In the genomic region with DNA sequence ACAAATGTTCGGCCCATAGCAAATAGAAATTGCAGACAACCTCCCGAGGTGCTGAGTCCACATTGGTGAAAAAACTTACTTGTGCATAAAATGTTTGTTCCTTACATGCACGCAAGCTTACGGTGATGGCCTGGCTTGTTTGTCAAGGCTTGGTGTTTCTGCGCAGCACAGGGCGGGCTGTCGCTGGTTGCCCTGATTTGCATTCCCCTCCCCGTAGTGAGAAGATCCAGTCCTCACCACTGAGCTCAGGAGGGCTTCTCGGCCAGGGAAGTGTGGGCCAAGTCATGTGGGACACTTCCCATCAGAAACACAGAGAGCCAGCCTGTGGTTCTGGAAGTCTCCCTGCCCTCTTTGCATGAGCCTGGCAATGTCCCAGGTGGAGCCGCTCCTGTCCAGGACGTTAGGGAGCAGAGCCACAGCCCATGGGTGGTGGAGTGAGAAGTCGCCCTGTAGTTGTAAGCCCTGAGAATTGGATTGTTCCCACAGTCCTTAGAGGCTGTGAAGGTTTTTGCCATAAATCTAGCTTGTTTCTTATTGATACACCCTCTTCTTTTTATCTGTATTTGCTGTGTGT, we compare ENCODE assay signal across 25 cellular contexts.
"Had no signal": no experiment of that assay in that cellular context is flagged by ENCODE, and none has a peak within 500 bp of the region (broad histone marks: within the 10 kb centered on the region; RNA-seq: fewer than 3 reads in every experiment).

No MANE protein-coding gene starts in this region.

- H3K36me3 ChIP-seq: adrenal gland, SJCRH30 had no signal

- H3K4me1 ChIP-seq: adrenal gland, SJCRH30 had no signal

- H3K4me2 ChIP-seq: KMS-11, SK-N-SH had no signal

- H3K27ac ChIP-seq: adrenal gland, KMS-11, SJCRH30 had no signal

- H3K9me3 ChIP-seq: adrenal gland, SJCRH30, SK-N-SH had no signal

- DNase-seq: activated CD4-positive, alpha-beta T cell treated with anti-CD3 and anti-CD28 coated beads for 4 hours; activated CD8-positive, alpha-beta T cell treated with anti-CD3 and anti-CD28 coated beads for 36 hours; activated gamma-delta T cell; activated naive CD4-positive, alpha-beta T cell treated with anti-CD3 and anti-CD28 coated beads, Interleukin-2, amount 50 U/mL, for 16 hours; activated naive CD8-positive, alpha-beta T cell treated with anti-CD3 and anti-CD28 coated beads, Interleukin-2, amount 10 ng/mL, durations not matched to agents 7 days and 5 days; activated T-cell treated with anti-CD3 and anti-CD28 coated beads, Interleukin-2, amount 50 U/mL, for 24 hours; adrenal gland; anterior cingulate cortex; caudate nucleus; NCI-H1092; NCI-H1417; NCI-H1694; NCI-H2029; NCI-H2107; NCI-H2171 treated with DMSO at 0.1 percent for 48 hours; NCI-H345; NCI-H510A; NCI-H526 treated with DMSO at 0.1 percent for 48 hours; NCI-H82; Right ventricle myocardium superior; RPMI8226; SJCRH30; T-helper 1 cell had no signal

- H3K4me3 ChIP-seq: adrenal gland, SJCRH30 had no signal

- H3K9ac ChIP-seq: KMS-11, SK-N-SH had no signal
